ENCODE assay signal across 21 cellular contexts in the genomic region with DNA sequence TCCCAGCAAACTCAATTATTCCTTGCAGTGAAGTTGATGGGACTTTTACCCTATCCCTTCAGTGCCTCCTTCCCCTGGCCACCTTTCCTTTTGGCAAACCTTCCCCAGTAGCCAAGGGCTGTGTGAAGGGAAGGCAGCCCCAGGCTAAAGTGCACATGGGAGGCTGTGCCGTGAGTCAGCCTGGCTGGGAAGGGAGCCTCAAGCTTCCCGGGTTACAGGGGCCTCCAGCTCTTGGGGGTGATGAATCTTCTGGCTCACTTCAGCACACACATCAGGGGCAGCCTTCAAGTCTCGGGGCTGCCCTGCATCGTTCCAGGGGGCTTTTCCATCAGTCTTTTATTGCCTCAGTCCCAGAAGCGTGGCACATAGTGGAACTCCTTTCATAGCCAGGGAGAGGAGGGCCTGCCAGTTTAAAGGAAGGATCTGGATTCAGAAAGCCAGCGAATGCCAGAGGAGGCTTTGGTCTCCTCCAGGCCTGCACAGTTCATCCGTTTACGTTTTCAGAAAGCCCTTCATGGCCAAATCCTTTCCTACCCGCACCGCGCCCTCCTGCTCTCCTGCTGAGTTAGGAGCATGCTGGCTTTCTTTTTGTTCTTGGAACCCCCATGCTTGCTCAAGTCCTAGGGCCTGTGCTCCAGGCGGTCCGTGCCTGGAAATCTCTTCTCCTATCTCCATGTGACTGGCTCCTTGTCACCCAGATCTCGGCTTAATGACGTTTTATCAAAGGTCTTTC.
A peak's percentile ranks its signal among the peaks of the same experiment; 100 is the strongest.
DNase-seq lines count a peak whose midpoint lies in the region; ATAC-seq, FAIRE-seq and TF ChIP-seq lines count a peak whose summit lies in the region.
"Had no signal": no experiment of that assay in that cellular context is flagged by ENCODE, and none has a peak within 500 bp of the region (broad histone marks: within the 10 kb centered on the region; RNA-seq: fewer than 3 reads in every experiment).

No MANE protein-coding gene starts in this region.

- H3K4me2 ChIP-seq in K562 (ENCODE audit: insufficient read depth, low read length), result no peak overlapping the region

- no peak for TF ChIP-seq POLR2A in K562 (conservative IDR thresholded peaks at IDR 0.05)

- H3K9me3 ChIP-seq in right cardiac atrium (ENCODE audit: control insufficient read depth, low read length) (no peaks in the 10 kb centered on the region), K562 (replicated peaks; ENCODE audit: control insufficient read depth, insufficient read depth, low read depth, low read length) (no peaks in the 10 kb centered on the region), aorta (ENCODE audit: control insufficient read depth, low read length) (no peaks in the 10 kb centered on the region)
- H3K9me3 ChIP-seq: heart right ventricle, upper lobe of left lung had no signal

- in situ Hi-C loops in K562 (cut with MboI), result no loop called here

- H3K4me3 Mint-ChIP-seq in activated CD4-positive, alpha-beta T cell treated with anti-CD3 and anti-CD28 coated beads, Interleukin-2, amount 10 ng/mL, durations not matched to agents 24 days and 14 days, result no peak overlapping the region
- H3K4me3 Mint-ChIP-seq: IgD-negative memory B cell had no signal

- no peaks in the 10 kb centered on the region for H4K20me1 ChIP-seq in K562 (replicated peaks; ENCODE audit: control insufficient read depth, insufficient read depth, low read length)

- no peak for TF ChIP-seq EP300 in K562 (IDR thresholded peaks at IDR 0.05; ENCODE audit: low read length)

- no peak overlapping the region for H2AFZ ChIP-seq in K562 (ENCODE audit: low read depth, low read length)

- peak; percentile 23 to 26 for ATAC-seq in right cardiac atrium
- ATAC-seq in Right ventricle myocardium inferior, result no peak
- ATAC-seq in K562, result no peak
- ATAC-seq in left lobe of liver, result peak; percentile 26
- peak; percentile 74 for ATAC-seq in aorta (ENCODE audit: low FRiP score)
- ATAC-seq: heart right ventricle had no signal

- no peaks in the 10 kb centered on the region for H3K36me3 ChIP-seq in K562 (ENCODE audit: control insufficient read depth, insufficient read depth, low read length)
- H3K36me3 ChIP-seq in aorta (ENCODE audit: control insufficient read depth in 1 of 2, insufficient read depth in 2 of 2, low read length in 1 of 2), result no peaks in the 10 kb centered on the region
- H3K36me3 ChIP-seq: cardiac muscle cell, heart right ventricle, upper lobe of left lung had no signal

- no peak for FAIRE-seq in K562 (lab: Jason Lieb, UNC)
- FAIRE-seq: A204.1 had no signal

- H3K27ac Mint-ChIP-seq in activated CD4-positive, alpha-beta T cell treated with anti-CD3 and anti-CD28 coated beads, Interleukin-2, amount 10 ng/mL, durations not matched to agents 24 days and 14 days, result no peak overlapping the region
- H3K27ac Mint-ChIP-seq: IgD-negative memory B cell had no signal

- H3K4me1 Mint-ChIP-seq in activated CD4-positive, alpha-beta T cell treated with anti-CD3 and anti-CD28 coated beads, Interleukin-2, amount 10 ng/mL, durations not matched to agents 24 days and 14 days, result no peaks in the 10 kb centered on the region
- H3K4me1 Mint-ChIP-seq: IgD-negative memory B cell, naive B cell had no signal

- no peaks in the 10 kb centered on the region for H3K36me3 Mint-ChIP-seq in activated CD4-positive, alpha-beta T cell treated with anti-CD3 and anti-CD28 coated beads, Interleukin-2, amount 10 ng/mL, durations not matched to agents 24 days and 14 days (ENCODE audit: low read depth)
- H3K36me3 Mint-ChIP-seq: IgD-negative memory B cell, naive B cell had no signal

- WGBS in right cardiac atrium, result 77% methylated on average over 15 of the region's 15 CpGs
- 0% methylated on average over 15 of the region's 15 CpGs for WGBS in K562 (ENCODE audit: insufficient coverage, low coverage, missing lambda C conversion rate)
- WGBS in aorta, 2 donors, result 68 to 72% methylated on average over 15 of the region's 15 CpGs

- H3K4me1 ChIP-seq in right cardiac atrium (ENCODE audit: control insufficient read depth, insufficient read depth, low read length), result no peaks in the 10 kb centered on the region
- no peaks in the 10 kb centered on the region for H3K4me1 ChIP-seq in K562 (replicated peaks in 1 of 2; ENCODE audit: control insufficient read depth in 2 of 2, insufficient read depth in 2 of 2, low read length in 2 of 2)
- no peaks in the 10 kb centered on the region for H3K4me1 ChIP-seq in aorta (ENCODE audit: control insufficient read depth in 1 of 2, insufficient read depth in 2 of 2, low read length in 2 of 2)

- DNase-seq in right cardiac atrium, result peak in 2 of 3 donors; percentile 48 to 60
- no peak for DNase-seq in Right ventricle myocardium inferior (ENCODE audit: missing footprints)
- no peak for DNase-seq in K562 (ENCODE audit: extremely low read depth in 1 of 4, low spot score in 3 of 4)
- no peak for DNase-seq in left lobe of liver (ENCODE audit: low spot score)
- peak; percentile 71 to 76 for DNase-seq in aorta
- no peak for DNase-seq in stimulated activated naive CD4-positive, alpha-beta T cell (lab: John Stamatoyannopoulos, UW)
- DNase-seq in activated CD4-positive, alpha-beta T cell treated with anti-CD3 and anti-CD28 coated beads, Interleukin-2, amount 10 ng/mL, durations not matched to agents 24 days and 14 days, result no peak
- DNase-seq in activated CD4-positive, alpha-beta T cell treated with anti-CD3 and anti-CD28 coated beads for 48 hours, result no peak
- DNase-seq: activated naive CD4-positive, alpha-beta T cell treated with Interleukin-2 at 50 U/mL for 16 hours; effector memory CD4-positive, alpha-beta T cell; heart right ventricle; naive B cell; NCI-H1092 treated with DMSO at 0.1 percent for 48 hours; NCI-H446 treated with DMSO at 0.1 percent for 48 hours; retina; stimulated activated CD8-positive, alpha-beta memory T cell treated with anti-CD3 and anti-CD28 coated beads, Interleukin-4, amount 100 ng/mL, for 48 hours; upper lobe of left lung had no signal

- H3K4me3 ChIP-seq in right cardiac atrium (ENCODE audit: low read length) (no peak overlapping the region), K562 (no peak overlapping the region), aorta (ENCODE audit: low read length in 2 of 2) (no peak overlapping the region)
- H3K4me3 ChIP-seq: cardiac muscle cell, heart right ventricle, upper lobe of left lung had no signal

- BruUV-seq in K562 (replicated peaks; lab: Mats Ljungman, UMichigan), result no TSS peak

- H3K9me1 ChIP-seq in K562 (ENCODE audit: control insufficient read depth, insufficient read depth, low read length), result no peaks in the 10 kb centered on the region

- H3K27ac ChIP-seq in right cardiac atrium (ENCODE audit: low read length), result no peak overlapping the region
- no peak overlapping the region for H3K27ac ChIP-seq in K562 (ENCODE audit: extremely low read depth, low read depth, low read length)
- no peak overlapping the region for H3K27ac ChIP-seq in aorta (ENCODE audit: low read depth in 1 of 2, low read length in 2 of 2)
- H3K27ac ChIP-seq: cardiac muscle cell, heart right ventricle, upper lobe of left lung, VCaP had no signal

- CTCF ChIA-PET in K562 (lab: Yijun Ruan, JAX; ENCODE audit: low intra/inter-chr PET ratio), result no interaction called here

- intact Hi-C loops in right cardiac atrium (cut with DNase I), result no loop called here
- intact Hi-C loops in Right ventricle myocardium inferior (cut with DNase I), result no loop called here
- intact Hi-C loops in K562 (cut with micrococcal nuclease), result no loop called here
- intact Hi-C loops in aorta (cut with DNase I), result no loop called here
- intact Hi-C loops in activated CD4-positive, alpha-beta T cell treated with anti-CD3 and anti-CD28 coated beads, Interleukin-2, amount 10 ng/mL, durations not matched to agents 24 days and 14 days (cut with micrococcal nuclease), result no loop called here

- TF ChIP-seq RAD21 in K562 (CRISPR knock-in tag; conservative IDR thresholded peaks at IDR 0.05 in 1 of 2, IDR thresholded peaks at IDR 0.05 in 1 of 2), result no peak

- no peak for TF ChIP-seq CTCF in K562 (IDR thresholded peaks at IDR 0.05 in 2 of 3, conservative IDR thresholded peaks at IDR 0.05 in 1 of 3; ENCODE audit: insufficient read depth in 2 of 3, low read depth in 1 of 3, low read length in 3 of 3)

- POLR2A ChIA-PET in K562 (lab: Yijun Ruan, JAX), result interaction anchor here (0.6 kb wide), 1 partner anchor 1107 kb away, joined by 3 read pairs; no protein-coding TSS in a partner anchor

- no peak overlapping the region for H3K9ac ChIP-seq in K562 (ENCODE audit: insufficient read depth in 1 of 2, low read depth in 2 of 2, low read length in 2 of 2)

- H3K27me3 ChIP-seq in right cardiac atrium (ENCODE audit: control insufficient read depth, insufficient read depth) (no peaks in the 10 kb centered on the region), K562 (ENCODE audit: control insufficient read depth in 2 of 2, insufficient read depth in 2 of 2, low read length in 2 of 2) (peaks cover 9 to 42% of the 10 kb centered on the region in 2 experiments; a peak in 4 of 5 replicates), aorta (ENCODE audit: control insufficient read depth in 1 of 2, insufficient read depth in 2 of 2, low read length in 1 of 2) (no peaks in the 10 kb centered on the region)
- H3K27me3 ChIP-seq: heart right ventricle, upper lobe of left lung had no signal

- H3K9me3 Mint-ChIP-seq in activated CD4-positive, alpha-beta T cell treated with anti-CD3 and anti-CD28 coated beads, Interleukin-2, amount 10 ng/mL, durations not matched to agents 24 days and 14 days, result no peaks in the 10 kb centered on the region
- H3K9me3 Mint-ChIP-seq: IgD-negative memory B cell, naive B cell had no signal

- no peaks in the 10 kb centered on the region for H3K27me3 Mint-ChIP-seq in activated CD4-positive, alpha-beta T cell treated with anti-CD3 and anti-CD28 coated beads, Interleukin-2, amount 10 ng/mL, durations not matched to agents 24 days and 14 days

- no peaks in the 10 kb centered on the region for H3K79me2 ChIP-seq in K562 (ENCODE audit: control insufficient read depth, insufficient read depth, low read length)

TF ChIP-seq in K562, 482 proteins besides CTCF, POLR2A, EP300 and RAD21:
- TF ChIP-seq TARDBP (IDR thresholded peaks at IDR 0.05), result no peak
- TF ChIP-seq MCM3 (IDR thresholded peaks at IDR 0.05), result 0 out of 2 replicates have a peak, but pooled peaks have one; percentile 13
TF ChIP-seq in K562: peak in this region for 1.

Comparison
In these comparisons a context has a peak if more than half of its experiments do, and no peak if none do; other contexts are left out.
1. ATAC-seq: peak in right cardiac atrium (2 of 2), left lobe of liver (single experiment) and aorta (single experiment); none in Right ventricle myocardium inferior (single experiment) and K562 (single experiment).
2. DNase-seq: peak in right cardiac atrium (2 of 3) and aorta (2 of 2); none in Right ventricle myocardium inferior (single experiment), K562 (0 of 4), left lobe of liver (single experiment), stimulated activated naive CD4-positive, alpha-beta T cell (0 of 6), activated CD4-positive, alpha-beta T cell treated with anti-CD3 and anti-CD28 coated beads, Interleukin-2, amount 10 ng/mL, durations not matched to agents 24 days and 14 days (single experiment) and activated CD4-positive, alpha-beta T cell treated with anti-CD3 and anti-CD28 coated beads for 48 hours (single experiment).